ENCODE assay signal across 8 cellular contexts in the genomic region with DNA sequence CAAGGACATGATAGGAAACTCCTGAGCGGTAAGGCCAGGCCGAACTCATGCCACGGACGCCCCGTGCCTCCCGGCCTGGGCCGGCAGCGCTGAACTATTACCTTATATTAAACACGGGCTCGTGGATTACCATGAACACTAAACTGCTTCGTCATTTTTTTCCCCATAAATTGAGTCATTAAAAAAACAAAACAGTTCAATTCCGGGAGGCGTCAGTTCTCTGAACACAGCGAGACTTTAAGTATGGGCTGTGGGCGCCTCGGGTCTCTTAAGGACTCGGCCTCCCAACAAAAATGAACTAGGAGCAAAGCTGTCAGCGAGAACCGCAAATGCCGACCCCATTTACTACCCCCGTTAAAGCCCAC. TPM values are rescaled to one million over a fixed set of nuclear protein-coding genes. Genes with fewer than 3 reads are reported as not detected.
DNase-seq lines count a peak whose midpoint lies in the region; ATAC-seq, FAIRE-seq and TF ChIP-seq lines count a peak whose summit lies in the region.

No MANE protein-coding gene starts in this region.

- H3K9ac ChIP-seq in HCT116 (ENCODE audit: low read length), result peak overlapping the region; percentile 85
- peak overlapping the region; percentile 98 for H3K9ac ChIP-seq in fibroblast of lung (ENCODE audit: insufficient read depth, low read length)

- peak overlapping the region; percentile 91 for H3K27ac Mint-ChIP-seq in activated CD4-positive, alpha-beta T cell treated with anti-CD3 and anti-CD28 coated beads, Interleukin-2, amount 10 ng/mL, durations not matched to agents 24 days and 14 days
- peak overlapping the region; percentile 73 for H3K27ac Mint-ChIP-seq in neural crest cell (ENCODE audit: unreplicated experiment)

- H3K9me2 ChIP-seq in HCT116 (ENCODE audit: insufficient read depth), result no peaks in the 10 kb centered on the region

- H2AFZ ChIP-seq in HCT116 (ENCODE audit: low read depth, low read length, poor library complexity, severe bottlenecking) (no peak overlapping the region), fibroblast of lung (ENCODE audit: low read length) (peak overlapping the region; percentile 60)

- TF ChIP-seq CTCF in HCT116 (IDR thresholded peaks at IDR 0.05 in 2 of 3, conservative IDR thresholded peaks at IDR 0.05 in 1 of 3; ENCODE audit: borderline replicate concordance in 1 of 3, insufficient read depth in 1 of 3, low read depth in 2 of 3, low read length in 2 of 3) (no peak), fibroblast of lung (conservative IDR thresholded peaks at IDR 0.05 in 1 of 2, IDR thresholded peaks at IDR 0.05 in 1 of 2; ENCODE audit: low read depth in 1 of 2, low read length in 2 of 2) (no peak), neural crest cell (conservative IDR thresholded peaks at IDR 0.05) (no peak)

- TF ChIP-seq POLR2A in HCT116 (IDR thresholded peaks at IDR 0.05; ENCODE audit: borderline replicate concordance, extremely low read depth, insufficient read depth, insufficient read length) (no peak), GM12892 (IDR thresholded peaks at IDR 0.05; ENCODE audit: low read depth, low read length) (no peak)

- POLR2A ChIA-PET in HCT116 (lab: Charles Lee), result interaction anchor here (1.5 to 1.9 kb wide), 3 partner anchors 9 to 38 kb away, joined by 3 to 5 read pairs (median 4); no protein-coding TSS in a partner anchor

- H3K79me2 ChIP-seq in HCT116 (ENCODE audit: insufficient read depth, low read length) (peaks cover 30% of the 10 kb centered on the region), fibroblast of lung (ENCODE audit: control insufficient read depth, insufficient read depth, low read length) (peaks cover 32% of the 10 kb centered on the region)

- H4K20me1 ChIP-seq in HCT116 (ENCODE audit: insufficient read depth) (no peaks in the 10 kb centered on the region), fibroblast of lung (ENCODE audit: control insufficient read depth, extremely low read depth, insufficient read depth, low read length) (no peaks in the 10 kb centered on the region)

- no peak for TF ChIP-seq RAD21 in HCT116 (IDR thresholded peaks at IDR 0.05; ENCODE audit: low read depth)

- H3K9me3 Mint-ChIP-seq in activated CD4-positive, alpha-beta T cell treated with anti-CD3 and anti-CD28 coated beads, Interleukin-2, amount 10 ng/mL, durations not matched to agents 24 days and 14 days, result no peaks in the 10 kb centered on the region
- H3K9me3 Mint-ChIP-seq in neural crest cell, result peaks cover 3% of the 10 kb centered on the region

- WGBS in aorta, 2 donors, result 0 to 1% methylated on average over 21 of the region's 21 CpGs

- H3K4me3 ChIP-seq in HCT116 (replicated peaks in 1 of 2; ENCODE audit: low read depth in 1 of 2, low read length in 2 of 2) (peak overlapping the region; percentile 76 to 79), fibroblast of lung (replicated peaks in 1 of 4; ENCODE audit: control extremely low read depth in 1 of 4, insufficient read depth in 1 of 4, low read depth in 3 of 4, low read length in 4 of 4) (peak overlapping the region; percentile 72 to 97 (median 92)), aorta (ENCODE audit: low read length in 2 of 2) (peak overlapping the region; percentile 67 to 69)

- H3K4me2 ChIP-seq in HCT116 (ENCODE audit: low read length), result peak overlapping the region; percentile 85
- peak overlapping the region; percentile 69 for H3K4me2 ChIP-seq in fibroblast of lung (ENCODE audit: extremely low read depth, insufficient read depth, low read length)

- H3K27ac ChIP-seq in HCT116 (ENCODE audit: low read depth, low read length) (peak overlapping the region; percentile 76), fibroblast of lung (ENCODE audit: insufficient read depth, low read length) (peak overlapping the region; percentile 96), aorta (ENCODE audit: low read depth in 1 of 2, low read length in 2 of 2) (peak overlapping the region; percentile 72)

- H3K27me3 ChIP-seq in HCT116 (ENCODE audit: insufficient read depth, low read length) (no peaks in the 10 kb centered on the region), fibroblast of lung (ENCODE audit: control insufficient read depth, insufficient read depth, low read length) (no peaks in the 10 kb centered on the region), aorta (ENCODE audit: control insufficient read depth in 1 of 2, insufficient read depth in 2 of 2, low read length in 1 of 2) (no peaks in the 10 kb centered on the region)

- intact Hi-C loops in HCT116 (cut with micrococcal nuclease), result loop anchor here (1.0 kb wide), 1 partner anchor 81 kb away; no protein-coding TSS in a partner anchor
- intact Hi-C loops in activated CD4-positive, alpha-beta T cell treated with anti-CD3 and anti-CD28 coated beads, Interleukin-2, amount 10 ng/mL, durations not matched to agents 24 days and 14 days (cut with micrococcal nuclease), result loop anchor here (1.0 to 2.0 kb wide), 3 partner anchors 14 to 104 kb away; no protein-coding TSS in a partner anchor
- intact Hi-C loops in aorta (cut with DNase I), result no loop called here

- no peaks in the 10 kb centered on the region for H3K9me3 ChIP-seq in HCT116 (ENCODE audit: control insufficient read depth in 1 of 2, insufficient read depth in 1 of 2, low read depth in 1 of 2, low read length in 2 of 2)
- no peaks in the 10 kb centered on the region for H3K9me3 ChIP-seq in fibroblast of lung (ENCODE audit: control insufficient read depth, insufficient read depth, low read depth, low read length)
- H3K9me3 ChIP-seq in aorta (ENCODE audit: control insufficient read depth, low read length), result no peaks in the 10 kb centered on the region

- H3K27me3 Mint-ChIP-seq in activated CD4-positive, alpha-beta T cell treated with anti-CD3 and anti-CD28 coated beads, Interleukin-2, amount 10 ng/mL, durations not matched to agents 24 days and 14 days, result peaks cover 18% of the 10 kb centered on the region
- H3K27me3 Mint-ChIP-seq in neural crest cell (ENCODE audit: low read depth), result peaks cover 4% of the 10 kb centered on the region

- RAD21 ChIA-PET in HCT116 (lab: Charles Lee; ENCODE audit: low non-redundant PET in 1 of 2, low total read pairs in 2 of 2, uncharacterized antibody in 2 of 2, unreplicated experiment in 2 of 2), result no interaction called here

- CTCF ChIA-PET in HCT116 (lab: Charles Lee), result interaction anchor here (1.6 kb wide), 1 partner anchor 26 kb away, joined by 6 read pairs; no protein-coding TSS in a partner anchor

- H3K4me1 Mint-ChIP-seq in activated CD4-positive, alpha-beta T cell treated with anti-CD3 and anti-CD28 coated beads, Interleukin-2, amount 10 ng/mL, durations not matched to agents 24 days and 14 days, result peaks cover 14% of the 10 kb centered on the region
- peaks cover 22% of the 10 kb centered on the region for H3K4me1 Mint-ChIP-seq in neural crest cell

- H3K36me3 ChIP-seq in HCT116 (ENCODE audit: control insufficient read depth in 1 of 2, insufficient read depth in 2 of 2, low read length in 2 of 2), result peaks cover 10 to 19% of the 10 kb centered on the region in 2 experiments
- H3K36me3 ChIP-seq in fibroblast of lung (ENCODE audit: control insufficient read depth, insufficient read depth, low read length), result peaks cover 18% of the 10 kb centered on the region
- H3K36me3 ChIP-seq in aorta (ENCODE audit: control insufficient read depth in 1 of 2, insufficient read depth in 2 of 2, low read length in 1 of 2), result peaks cover 0 to 9% of the 10 kb centered on the region in 2 donors

- H3K4me3 Mint-ChIP-seq in activated CD4-positive, alpha-beta T cell treated with anti-CD3 and anti-CD28 coated beads, Interleukin-2, amount 10 ng/mL, durations not matched to agents 24 days and 14 days, result peak overlapping the region; percentile 85
- H3K4me3 Mint-ChIP-seq in neural crest cell, result peak overlapping the region; percentile 93

- DNase-seq in AG20443 (ENCODE audit: low spot score), result peak; percentile 63
- peak; percentile 6 for DNase-seq in HCT116 (ENCODE audit: low read depth, low spot score)
- no peak for DNase-seq in activated CD4-positive, alpha-beta T cell treated with anti-CD3 and anti-CD28 coated beads, Interleukin-2, amount 10 ng/mL, durations not matched to agents 24 days and 14 days
- DNase-seq in fibroblast of lung (ENCODE audit: low read depth in 2 of 2), result peak; percentile 73 to 76
- DNase-seq in neural crest cell (ENCODE audit: low read depth, low spot score), result no peak
- DNase-seq in aorta, result no peak
- no peak for DNase-seq in GM12892 (ENCODE audit: insufficient read length)

- no peak for FAIRE-seq in GM12892 (lab: Jason Lieb, UNC)

- no peak for ATAC-seq in HCT116
- peak; percentile 3 for ATAC-seq in aorta (ENCODE audit: low FRiP score)
- ATAC-seq in GM18873 (IDR thresholded peaks at IDR 0.05; ENCODE audit: low FRiP score, unreplicated experiment), result no peak

- peaks cover 24% of the 10 kb centered on the region for H3K36me3 Mint-ChIP-seq in activated CD4-positive, alpha-beta T cell treated with anti-CD3 and anti-CD28 coated beads, Interleukin-2, amount 10 ng/mL, durations not matched to agents 24 days and 14 days (ENCODE audit: low read depth)
- peaks cover 6% of the 10 kb centered on the region for H3K36me3 Mint-ChIP-seq in neural crest cell (ENCODE audit: low read depth)

- H3K4me1 ChIP-seq in HCT116 (ENCODE audit: control insufficient read depth in 1 of 2, insufficient read depth in 2 of 2, low read length in 2 of 2) (peaks cover 0 to 22% of the 10 kb centered on the region in 2 experiments; a peak in 3 of 4 replicates), fibroblast of lung (ENCODE audit: control insufficient read depth, extremely low read depth, insufficient read depth, low read length) (no peaks in the 10 kb centered on the region), aorta (ENCODE audit: control insufficient read depth in 1 of 2, insufficient read depth in 2 of 2, low read length in 2 of 2) (no peaks in the 10 kb centered on the region)

- no TSS peak for BruUV-seq in HCT116 (replicated peaks; lab: Mats Ljungman, UMichigan)

TF ChIP-seq in HCT116, 20 proteins besides CTCF, POLR2A, EP300 and RAD21 (continues in another document):
- TF ChIP-seq CBX3 (IDR thresholded peaks at IDR 0.05; ENCODE audit: low read depth), result no peak

RNA-seq across cellular contexts. Expression of a gene that starts 0.5 kb away (rescaled TPM):
- total RNA-seq in HCT116 (2021; ENCODE audit: unreplicated experiment), result 59.5 TPM
- 50.0 and 54.2 TPM in 2 replicates for polyA plus RNA-seq in HCT116 (2012)
- 79.6 and 83.4 TPM in 2 replicates for total RNA-seq in activated CD4-positive, alpha-beta T cell treated with anti-CD3 and anti-CD28 coated beads, Interleukin-2, amount 10 ng/mL, durations not matched to agents 24 days and 14 days
- 40.6 and 73.7 TPM in 2 replicates for total RNA-seq in fibroblast of lung
- polyA plus RNA-seq in fibroblast of lung, result 53.1 and 91.5 TPM in 2 replicates
- 65.0 and 99.5 TPM in 2 replicates for polyA plus RNA-seq in fibroblast of lung (2012)
- polyA minus RNA-seq in fibroblast of lung (ENCODE audit: low replicate concordance), result 76.6 and 130 TPM in 2 replicates
- 46.6 and 47.4 TPM in 2 replicates for total RNA-seq in neural crest cell
- total RNA-seq in aorta, result 100 to 1,000 TPM in 1 of 2 donors, 10 to 100 TPM in 1; 88.0 to 107 TPM
- 100 to 1,000 TPM in 1 of 2 donors, 10 to 100 TPM in 1; 26.9 to 126 TPM for polyA plus RNA-seq in aorta
- 39.6 TPM for polyA plus RNA-seq in GM12892 (2012; ENCODE audit: missing spikeins)

Comparison
In these comparisons a context has a peak if more than half of its experiments do, and no peak if none do; other contexts are left out.
1. DNase-seq: peak in AG20443 (single experiment), HCT116 (single experiment) and fibroblast of lung (2 of 2); none in activated CD4-positive, alpha-beta T cell treated with anti-CD3 and anti-CD28 coated beads, Interleukin-2, amount 10 ng/mL, durations not matched to agents 24 days and 14 days (single experiment), neural crest cell (single experiment), aorta (0 of 2) and GM12892 (single experiment).
2. intact Hi-C loops: an anchor here in HCT116 (1.0 kb wide) and activated CD4-positive, alpha-beta T cell treated with anti-CD3 and anti-CD28 coated beads, Interleukin-2, amount 10 ng/mL, durations not matched to agents 24 days and 14 days (1.0 to 2.0 kb wide); none called in aorta.
3. Peak in every context shown above with its lines, with median percentiles within 50 percentile points of each other: H3K27ac ChIP-seq and H3K4me3 ChIP-seq.